ENCODE assay signal across 14 cellular contexts in the genomic region with DNA sequence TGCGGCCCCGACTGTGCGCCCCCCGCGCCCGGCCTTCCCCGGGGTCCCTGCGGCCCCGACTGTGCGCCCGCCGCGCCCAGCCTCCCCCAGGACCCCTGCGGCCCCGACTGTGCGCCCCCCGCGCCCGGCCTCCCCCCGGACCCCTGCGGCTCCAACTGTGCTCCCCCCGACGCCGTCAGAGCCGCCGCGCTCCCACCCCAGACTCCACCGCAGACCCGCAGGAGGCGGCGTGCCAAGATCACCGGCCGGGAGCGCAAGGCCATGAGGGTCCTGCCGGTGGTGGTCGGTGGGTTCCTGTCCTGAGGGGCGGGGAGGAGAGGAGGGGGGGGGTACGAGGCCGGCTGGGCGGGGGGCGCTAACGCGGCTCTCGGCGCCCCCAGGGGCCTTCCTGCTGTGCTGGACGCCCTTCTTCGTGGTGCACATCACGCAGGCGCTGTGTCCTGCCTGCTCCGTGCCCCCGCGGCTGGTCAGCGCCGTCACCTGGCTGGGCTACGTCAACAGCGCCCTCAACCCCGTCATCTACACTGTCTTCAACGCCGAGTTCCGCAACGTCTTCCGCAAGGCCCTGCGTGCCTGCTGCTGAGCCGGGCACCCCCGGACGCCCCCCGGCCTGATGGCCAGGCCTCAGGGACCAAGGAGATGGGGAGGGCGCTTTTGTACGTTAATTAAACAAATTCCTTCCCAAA. TPM values are rescaled to one million over a fixed set of nuclear protein-coding genes. Genes with fewer than 3 reads are reported as not detected.
DNase-seq lines count a peak whose midpoint lies in the region; ATAC-seq and TF ChIP-seq lines count a peak whose summit lies in the region.
"Had no signal": no experiment of that assay in that cellular context is flagged by ENCODE, and none has a peak within 500 bp of the region (broad histone marks: within the 10 kb centered on the region; RNA-seq: fewer than 3 reads in every experiment).

No MANE protein-coding gene starts in this region.

- WGBS in neuronal stem cell (ENCODE audit: extremely low coverage in 2 of 2, insufficient read length in 2 of 2, insufficient replicate concordance in 1 of 2), 2 donors: no CpG with 5 or more reads among the region's 69 CpGs

- H3K36me3 ChIP-seq in neuronal stem cell (replicated peaks in 1 of 2; ENCODE audit: control insufficient read depth in 2 of 2, insufficient read depth in 2 of 2, low read length in 2 of 2): peaks cover 5 to 36% of the 10 kb centered on the region in 2 donors
- H3K36me3 ChIP-seq: SJCRH30 had no signal

- H3K27ac Mint-ChIP-seq in T-helper 2 cell treated with Interferon-gamma antibody and Interleukin-4, amounts not matched to agents 5 μg/mL and 100 μg/mL, for 36 hours: peak overlapping the region; percentile 15
- H3K27ac Mint-ChIP-seq: immature natural killer cell had no signal

- H4K91ac ChIP-seq in neuronal stem cell (ENCODE audit: low read depth, low read length, poor library complexity): no peak overlapping the region

- peak overlapping the region; percentile 18 for H3K4me2 ChIP-seq in neuronal stem cell (ENCODE audit: insufficient read depth, low read length, poor library complexity, severe bottlenecking)

- peaks cover 21 to 23% of the 10 kb centered on the region in 2 donors for H3K4me1 ChIP-seq in neuronal stem cell (ENCODE audit: control insufficient read depth in 2 of 2, insufficient read depth in 1 of 2, low read depth in 1 of 2, low read length in 2 of 2)
- H3K4me1 ChIP-seq: SJCRH30 had no signal

- peaks cover 31% of the 10 kb centered on the region for H3K27me3 Mint-ChIP-seq in T-helper 2 cell treated with Interferon-gamma antibody and Interleukin-4, amounts not matched to agents 5 μg/mL and 100 μg/mL, for 36 hours (ENCODE audit: low read depth)

- H3K18ac ChIP-seq in neuronal stem cell (ENCODE audit: low read length): peak overlapping the region; percentile 98

- H3K79me1 ChIP-seq in neuronal stem cell (ENCODE audit: low read depth, low read length): peaks cover 13% of the 10 kb centered on the region

- no peak for DNase-seq in T-helper 2 cell treated with Interferon-gamma antibody and Interleukin-4, amounts not matched to agents 5 μg/mL and 100 μg/mL, for 36 hours (ENCODE audit: low spot score)
- DNase-seq in T-helper 2 cell: no peak
- no peak for DNase-seq in coronary artery (ENCODE audit: low spot score)
- DNase-seq in neuronal stem cell (ENCODE audit: low spot score): no peak
- no peak for DNase-seq in medulla oblongata (ENCODE audit: extremely low spot score)
- DNase-seq: activated effector memory CD4-positive, alpha-beta T cell treated with Interleukin-2 at 50 U/mL for 16 hours; caudate nucleus; immature natural killer cell; NCI-H1694 treated with DMSO at 0.1 percent for 48 hours; NCI-H82; SJCRH30 had no signal

- H2BK120ac ChIP-seq in neuronal stem cell (ENCODE audit: low read depth, low read length): peak overlapping the region; percentile 87

- peak overlapping the region; percentile 99 for H2AK5ac ChIP-seq in neuronal stem cell (ENCODE audit: low read depth, low read length)

- H3K9ac ChIP-seq in neuronal stem cell (ENCODE audit: low read depth, low read length, poor library complexity): peak overlapping the region; percentile 53

- H2BK15ac ChIP-seq in neuronal stem cell (ENCODE audit: low read length): peak overlapping the region; percentile 98

- H3K27me3 ChIP-seq in neuronal stem cell (ENCODE audit: control insufficient read depth in 3 of 3, insufficient read depth in 3 of 3, low read depth in 1 of 3, low read length in 3 of 3): peaks cover 0 to 23% (median 7%) of the 10 kb centered on the region in 3 experiments
- H3K27me3 ChIP-seq: SJCRH30 had no signal

- no peak overlapping the region for H3K4me3 Mint-ChIP-seq in T-helper 2 cell treated with Interferon-gamma antibody and Interleukin-4, amounts not matched to agents 5 μg/mL and 100 μg/mL, for 36 hours

- peak overlapping the region; percentile 88 for H2BK12ac ChIP-seq in neuronal stem cell (ENCODE audit: low read length)

- no peak for TF ChIP-seq CTCF in coronary artery (IDR thresholded peaks at IDR 0.05)

- H3K9me3 Mint-ChIP-seq in T-helper 2 cell treated with Interferon-gamma antibody and Interleukin-4, amounts not matched to agents 5 μg/mL and 100 μg/mL, for 36 hours: no peaks in the 10 kb centered on the region
- H3K9me3 Mint-ChIP-seq: immature natural killer cell had no signal

- H3K36me3 Mint-ChIP-seq in T-helper 2 cell treated with Interferon-gamma antibody and Interleukin-4, amounts not matched to agents 5 μg/mL and 100 μg/mL, for 36 hours (ENCODE audit: low read depth): peaks cover 2% of the 10 kb centered on the region
- H3K36me3 Mint-ChIP-seq: immature natural killer cell had no signal

- no peak overlapping the region for H3K4ac ChIP-seq in neuronal stem cell (ENCODE audit: low read length)

- peaks cover 0 to 6% of the 10 kb centered on the region in 2 donors for H3K9me3 ChIP-seq in neuronal stem cell (replicated peaks in 1 of 2; ENCODE audit: control insufficient read depth in 2 of 2, insufficient read depth in 1 of 2, low read depth in 1 of 2, low read length in 2 of 2)
- H3K9me3 ChIP-seq: SJCRH30, thoracic aorta had no signal

- H3K14ac ChIP-seq in neuronal stem cell (ENCODE audit: low read length): peak overlapping the region; percentile 94

- H2AFZ ChIP-seq in neuronal stem cell (ENCODE audit: low read length): no peak overlapping the region

- no peak overlapping the region for H3K27ac ChIP-seq in coronary artery
- H3K27ac ChIP-seq in neuronal stem cell (replicated peaks; ENCODE audit: low read length): no peak overlapping the region
- H3K27ac ChIP-seq: SJCRH30, thoracic aorta had no signal

- H2BK5ac ChIP-seq in neuronal stem cell (ENCODE audit: low read length): peak overlapping the region; percentile 99

- peak overlapping the region; percentile 93 for H3K23ac ChIP-seq in neuronal stem cell (ENCODE audit: low read depth, low read length, poor library complexity)

- H4K8ac ChIP-seq in neuronal stem cell (ENCODE audit: low read depth, low read length): no peak overlapping the region

- no peaks in the 10 kb centered on the region for H3K4me1 Mint-ChIP-seq in T-helper 2 cell treated with Interferon-gamma antibody and Interleukin-4, amounts not matched to agents 5 μg/mL and 100 μg/mL, for 36 hours (ENCODE audit: low read depth)

- no peak for ATAC-seq in HG03521 (IDR thresholded peaks at IDR 0.05; ENCODE audit: unreplicated experiment)
- ATAC-seq: HCT116 had no signal

- H3K4me3 ChIP-seq in coronary artery: peak overlapping the region; percentile 6
- no peak overlapping the region for H3K4me3 ChIP-seq in neuronal stem cell (ENCODE audit: low read length in 2 of 2)
- H3K4me3 ChIP-seq: SJCRH30, thoracic aorta had no signal

RNA-seq across cellular contexts. Expression of gene DRD4, which starts 3.1 kb away (rescaled TPM):
- polyA plus RNA-seq in neuronal stem cell (2013, experiment 1 of 2): 15.1 TPM
- 15.5 TPM for polyA plus RNA-seq in neuronal stem cell (2013, experiment 2 of 2)
- polyA plus RNA-seq: immature natural killer cell had no signal

RNA-seq across cellular contexts. Expression of gene SCT, which starts 13.2 kb away (rescaled TPM):
- not detected for polyA plus RNA-seq in neuronal stem cell (2013, experiment 1 of 2)
- polyA plus RNA-seq in neuronal stem cell (2013, experiment 2 of 2): not detected
- polyA plus RNA-seq: immature natural killer cell had no signal

RNA-seq across cellular contexts. Expression of gene CDHR5, which starts 15.4 kb away (rescaled TPM):
- polyA plus RNA-seq in neuronal stem cell (2013, experiment 1 of 2): not detected
- polyA plus RNA-seq in neuronal stem cell (2013, experiment 2 of 2): not detected
- polyA plus RNA-seq: immature natural killer cell had no signal

RNA-seq across cellular contexts. Expression of gene IRF7, which starts 24.4 kb away (rescaled TPM):
- polyA plus RNA-seq in neuronal stem cell (2013, experiment 1 of 2): 5.5 TPM
- polyA plus RNA-seq in neuronal stem cell (2013, experiment 2 of 2): 5.1 TPM

RNA-seq across cellular contexts. Expression of gene DEAF1, which starts 54.9 kb away (rescaled TPM):
- polyA plus RNA-seq in neuronal stem cell (2013, experiment 1 of 2): 37.2 TPM
- polyA plus RNA-seq in neuronal stem cell (2013, experiment 2 of 2): 37.3 TPM
